Comparison of ENCODE assay signal across 8 cellular contexts in the genomic region with DNA sequence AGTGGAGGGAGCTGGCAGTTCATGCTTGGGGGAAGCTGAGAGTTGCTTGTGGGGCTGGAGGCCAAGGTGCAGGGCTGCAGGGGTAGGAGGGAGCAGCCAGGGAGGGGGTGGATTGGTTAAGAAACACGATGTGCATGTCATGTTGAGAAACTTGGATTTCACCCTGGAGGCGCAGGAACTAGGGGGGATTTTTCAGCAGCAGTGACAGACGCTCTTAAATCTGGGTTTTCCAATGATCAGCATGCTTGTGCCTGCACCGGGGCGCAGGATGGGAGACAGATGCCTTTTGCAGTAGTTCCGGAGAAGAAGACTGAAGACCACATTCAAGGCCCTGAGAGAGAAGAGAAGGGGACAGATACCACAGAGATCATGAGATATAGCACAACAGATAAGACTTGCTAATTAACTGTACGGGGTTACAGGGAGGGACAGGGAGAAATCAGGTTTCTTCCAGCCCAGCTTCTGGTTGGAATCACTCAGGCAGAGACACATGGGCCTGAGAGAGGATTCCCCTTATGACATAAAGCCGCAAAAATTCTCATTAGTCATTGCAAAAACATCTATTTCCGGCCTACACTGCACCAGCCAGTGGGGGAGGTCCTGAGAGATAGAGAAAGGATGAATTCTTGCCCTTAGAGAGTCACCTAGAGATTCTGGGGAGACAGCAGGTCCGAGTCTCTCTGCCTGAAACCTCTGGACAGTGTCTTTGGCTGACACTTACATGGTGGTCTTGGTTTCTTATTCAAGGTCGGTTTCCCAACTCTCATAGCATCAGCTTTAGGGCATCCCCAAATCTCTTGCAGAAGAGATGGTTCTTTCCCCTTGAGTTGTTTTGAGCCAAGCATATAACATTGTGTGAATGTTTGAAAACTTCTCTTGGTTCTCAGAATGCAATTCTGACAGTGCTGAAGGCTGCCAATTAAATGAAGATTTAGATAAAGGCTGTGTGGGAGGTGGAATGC. TPM values are rescaled to one million over a fixed set of nuclear protein-coding genes. Genes with fewer than 3 reads are reported as not detected.
DNase-seq lines count a peak whose midpoint lies in the region; ATAC-seq and TF ChIP-seq lines count a peak whose summit lies in the region.

No MANE protein-coding gene starts in this region.

- H3K27me3 Mint-ChIP-seq in nephron (ENCODE audit: low read depth) (peaks cover 3% of the 10 kb centered on the region), endothelial cell (ENCODE audit: unreplicated experiment) (no peaks in the 10 kb centered on the region)

- H3K36me3 Mint-ChIP-seq in nephron (ENCODE audit: low read depth) (no peaks in the 10 kb centered on the region), endothelial cell (ENCODE audit: low read depth, unreplicated experiment) (no peaks in the 10 kb centered on the region)

- DNase-seq in stimulated activated CD4-positive, alpha-beta T cell treated with anti-CD3 and anti-CD28 coated beads, Interleukin-15, amount 100 ng/mL, for 24 hours = peak; percentile 54
- DNase-seq in stimulated activated CD4-positive, alpha-beta T cell treated with anti-CD3 and anti-CD28 coated beads, Interleukin-2, amount 100 ng/mL, for 48 hours = no peak
- DNase-seq in SW480 (ENCODE audit: low spot score) = peak; percentile 89
- DNase-seq in central memory CD4-positive, alpha-beta T cell = peak; percentile 72
- DNase-seq in DMS153 treated with DMSO at 0.1 percent for 48 hours (lab: John Stamatoyannopoulos, UW; ENCODE audit: unreplicated experiment) = no peak
- no peak for DNase-seq in endothelial cell (ENCODE audit: low spot score)

- peak; percentile 77 for ATAC-seq in HG03135 (IDR thresholded peaks at IDR 0.05; ENCODE audit: unreplicated experiment)

- TF ChIP-seq CTCF in nephron (IDR thresholded peaks at IDR 0.05; ENCODE audit: unreplicated experiment in 3 of 3) (no peak), endothelial cell (IDR thresholded peaks at IDR 0.05; ENCODE audit: unreplicated experiment) (no peak)

- no peaks in the 10 kb centered on the region for H3K9me3 Mint-ChIP-seq in nephron
- no peaks in the 10 kb centered on the region for H3K9me3 Mint-ChIP-seq in endothelial cell (ENCODE audit: unreplicated experiment)

- H3K4me1 Mint-ChIP-seq in nephron (peaks cover 25% of the 10 kb centered on the region), endothelial cell (ENCODE audit: unreplicated experiment) (peaks cover 9% of the 10 kb centered on the region)

- H3K4me3 Mint-ChIP-seq in nephron (no peak overlapping the region), endothelial cell (ENCODE audit: unreplicated experiment) (no peak overlapping the region)

- peak overlapping the region; percentile 9 to 27 (median 25) for H3K27ac Mint-ChIP-seq in nephron
- no peak overlapping the region for H3K27ac Mint-ChIP-seq in endothelial cell (ENCODE audit: unreplicated experiment)

RNA-seq across cellular contexts. Expression of a gene that starts 27.1 kb away (rescaled TPM):
- total RNA-seq in endothelial cell (ENCODE audit: unreplicated experiment) = 2.3 TPM

Comparison
In these comparisons a context has a peak if more than half of its experiments do, and no peak if none do; other contexts are left out.
1. DNase-seq: peak in stimulated activated CD4-positive, alpha-beta T cell treated with anti-CD3 and anti-CD28 coated beads, Interleukin-15, amount 100 ng/mL, for 24 hours (single experiment), SW480 (single experiment) and central memory CD4-positive, alpha-beta T cell (single experiment); none in stimulated activated CD4-positive, alpha-beta T cell treated with anti-CD3 and anti-CD28 coated beads, Interleukin-2, amount 100 ng/mL, for 48 hours (0 of 2), DMS153 treated with DMSO at 0.1 percent for 48 hours (single experiment) and endothelial cell (single experiment).